Comparison of ENCODE assay signal across 2 cellular contexts in genomic region chr2:200786423-200786822, GRCh38.
TF ChIP-seq lines count a peak whose summit lies in the region.

No MANE protein-coding gene starts in this region.

TF ChIP-seq in A549, 52 proteins besides CTCF, POLR2A, EP300 and RAD21:
- TF ChIP-seq BCL3 (IDR thresholded peaks at IDR 0.05) (0 out of 3 replicates have a peak, but pooled peaks have one; percentile 31), FOXS1 (CRISPR knock-in tag; IDR thresholded peaks at IDR 0.05) (no peak), SMC3 (IDR thresholded peaks at IDR 0.05) (peak; percentile 37; the same call in 2 of the 3 replicates), HEYL (CRISPR knock-in tag; IDR thresholded peaks at IDR 0.05) (no peak), JUNB (IDR thresholded peaks at IDR 0.05) (peak; percentile 85), HES2 (IDR thresholded peaks at IDR 0.05) (no peak), RARB (CRISPR knock-in tag; IDR thresholded peaks at IDR 0.05) (peak; percentile 25; the same call in 1 of the 2 replicates), EHMT2 (IDR thresholded peaks at IDR 0.05; ENCODE audit: low read depth) (no peak), NPAS2 (CRISPR knock-in tag; IDR thresholded peaks at IDR 0.05; ENCODE audit: borderline replicate concordance) (no peak), FOSL2 (IDR thresholded peaks at IDR 0.05) (peak; percentile 65), FOSL2 (CRISPR knock-in tag; IDR thresholded peaks at IDR 0.05) (peak; percentile 89), ZFP36 (IDR thresholded peaks at IDR 0.05; ENCODE audit: borderline replicate concordance, partially characterized antibody) (peak; percentile 22), JUN (IDR thresholded peaks at IDR 0.05) (peak in 1 of 2 experiments; percentile 75; a peak in 1 of 5 replicates), GATA3 (IDR thresholded peaks at IDR 0.05; ENCODE audit: borderline replicate concordance) (peak; percentile 80; the same call in 1 of the 2 replicates)

TF ChIP-seq in IMR-90, 13 proteins besides CTCF, POLR2A, EP300 and RAD21:
- TF ChIP-seq NFE2L2 (IDR thresholded peaks at IDR 0.05; ENCODE audit: low read depth, low read length) (no peak), RFX5 (IDR thresholded peaks at IDR 0.05; ENCODE audit: low read depth, low read length) (no peak), USF2 (IDR thresholded peaks at IDR 0.05; ENCODE audit: low read depth, low read length) (no peak), MAFK (IDR thresholded peaks at IDR 0.05; ENCODE audit: low read depth, low read length) (no peak), MAZ (IDR thresholded peaks at IDR 0.05; ENCODE audit: borderline replicate concordance, low read depth, low read length) (no peak), BHLHE40 (IDR thresholded peaks at IDR 0.05; ENCODE audit: low read depth, low read length) (no peak), FOS (IDR thresholded peaks at IDR 0.05; ENCODE audit: low read depth, low read length) (peak; percentile 61)
